Comparison of ENCODE assay signal across 8 cellular contexts in genomic region chr1:180155202-180155682, GRCh38. TPM values are rescaled to one million over a fixed set of nuclear protein-coding genes. Genes with fewer than 3 reads are reported as not detected.
DNase-seq lines count a peak whose midpoint lies in the region; ATAC-seq, FAIRE-seq and TF ChIP-seq lines count a peak whose summit lies in the region.

No MANE protein-coding gene starts in this region.

- H3K27ac Mint-ChIP-seq in T-helper 1 cell treated with Interleukin-12 subunit alpha and Interleukin-12 subunit beta and Interleukin-4 antibody, amounts not matched to agents 30 μg/mL and 1 μg/mL, for 36 hours = peak overlapping the region; percentile 89
- H3K27ac Mint-ChIP-seq in effector memory CD8-positive, alpha-beta T cell = peak overlapping the region; percentile 90 to 91

- H3K9ac ChIP-seq in BLaER1 (peak overlapping the region; percentile 84), mucosa of rectum (ENCODE audit: low read depth in 1 of 2, low read length in 2 of 2) (peak overlapping the region; percentile 78 to 89)

- peaks cover 6% of the 10 kb centered on the region for H3K27me3 Mint-ChIP-seq in T-helper 1 cell treated with Interleukin-12 subunit alpha and Interleukin-12 subunit beta and Interleukin-4 antibody, amounts not matched to agents 30 μg/mL and 1 μg/mL, for 36 hours (ENCODE audit: low read depth)
- no peaks in the 10 kb centered on the region for H3K27me3 Mint-ChIP-seq in effector memory CD8-positive, alpha-beta T cell

- ATAC-seq in effector memory CD8-positive, alpha-beta T cell (replicated peaks) = no peak

- H3K4me3 Mint-ChIP-seq in T-helper 1 cell treated with Interleukin-12 subunit alpha and Interleukin-12 subunit beta and Interleukin-4 antibody, amounts not matched to agents 30 μg/mL and 1 μg/mL, for 36 hours = peak overlapping the region; percentile 84
- H3K4me3 Mint-ChIP-seq in effector memory CD8-positive, alpha-beta T cell = peak overlapping the region; percentile 88 to 94

- no peaks in the 10 kb centered on the region for H3K36me3 Mint-ChIP-seq in T-helper 1 cell treated with Interleukin-12 subunit alpha and Interleukin-12 subunit beta and Interleukin-4 antibody, amounts not matched to agents 30 μg/mL and 1 μg/mL, for 36 hours (ENCODE audit: low read depth)
- peaks cover 20% of the 10 kb centered on the region for H3K36me3 Mint-ChIP-seq in effector memory CD8-positive, alpha-beta T cell (ENCODE audit: insufficient read depth)

- H3K9me3 ChIP-seq in BLaER1 = no peaks in the 10 kb centered on the region
- no peaks in the 10 kb centered on the region for H3K9me3 ChIP-seq in mucosa of rectum (ENCODE audit: control insufficient read depth in 2 of 2, low read length in 2 of 2)

- H3K27ac ChIP-seq in BLaER1 (peak overlapping the region; percentile 73), mucosa of rectum (ENCODE audit: low read depth in 2 of 2, low read length in 2 of 2) (peak overlapping the region; percentile 75 to 84), urinary bladder (ENCODE audit: low read depth) (peak overlapping the region; percentile 51)

- H3K36me3 ChIP-seq in BLaER1 = peaks cover 13% of the 10 kb centered on the region; the same call in 1 of the 2 replicates
- H3K36me3 ChIP-seq in mucosa of rectum (ENCODE audit: control insufficient read depth in 2 of 2, insufficient read depth in 2 of 2, low read length in 2 of 2) = no peaks in the 10 kb centered on the region
- no peaks in the 10 kb centered on the region for H3K36me3 ChIP-seq in urinary bladder (ENCODE audit: insufficient read depth)

- H3K4me3 ChIP-seq in BLaER1 (peak overlapping the region; percentile 83), mucosa of rectum (ENCODE audit: low read length in 2 of 2) (peak overlapping the region; percentile 83 to 86), urinary bladder (ENCODE audit: low read depth, low read length) (peak overlapping the region; percentile 86)

- TF ChIP-seq CTCF in D721Med (IDR thresholded peaks at IDR 0.05; ENCODE audit: insufficient read depth, missing control alignments) = no peak

- peaks cover 35% of the 10 kb centered on the region for H3K4me1 ChIP-seq in BLaER1
- H3K4me1 ChIP-seq in mucosa of rectum (ENCODE audit: control insufficient read depth in 2 of 2, insufficient read depth in 2 of 2, low read length in 2 of 2) = peaks cover 33 to 44% of the 10 kb centered on the region in 2 donors
- H3K4me1 ChIP-seq in urinary bladder (ENCODE audit: insufficient read depth) = no peaks in the 10 kb centered on the region

- FAIRE-seq in D721Med (lab: Jason Lieb, UNC) = no peak

- DNase-seq in HCEC 1CT (peak; percentile 15), ecto neural progenitor cell (ENCODE audit: low spot score) (no peak), D721Med (ENCODE audit: insufficient read length, low spot score) (no peak)
- peak in 1 of 3 experiments; percentile 12 for DNase-seq in effector memory CD8-positive, alpha-beta T cell

- H3K4me2 ChIP-seq in BLaER1 = peak overlapping the region; percentile 98

- H3K27me3 ChIP-seq in BLaER1 (no peaks in the 10 kb centered on the region), mucosa of rectum (ENCODE audit: control insufficient read depth in 2 of 2, insufficient read depth in 2 of 2, low read length in 2 of 2) (peaks cover 0 to 2% of the 10 kb centered on the region in 2 donors)

- peaks cover 44% of the 10 kb centered on the region for H4K20me1 ChIP-seq in BLaER1

- no peaks in the 10 kb centered on the region for H3K9me3 Mint-ChIP-seq in T-helper 1 cell treated with Interleukin-12 subunit alpha and Interleukin-12 subunit beta and Interleukin-4 antibody, amounts not matched to agents 30 μg/mL and 1 μg/mL, for 36 hours
- no peaks in the 10 kb centered on the region for H3K9me3 Mint-ChIP-seq in effector memory CD8-positive, alpha-beta T cell

- H3K4me1 Mint-ChIP-seq in T-helper 1 cell treated with Interleukin-12 subunit alpha and Interleukin-12 subunit beta and Interleukin-4 antibody, amounts not matched to agents 30 μg/mL and 1 μg/mL, for 36 hours (ENCODE audit: low read depth) = peaks cover 43% of the 10 kb centered on the region
- peaks cover 22 to 28% of the 10 kb centered on the region in 2 donors for H3K4me1 Mint-ChIP-seq in effector memory CD8-positive, alpha-beta T cell (ENCODE audit: low read depth in 2 of 2)

- WGBS in urinary bladder = under 1% methylated on average over 26 of the region's 26 CpGs

RNA-seq across cellular contexts. Expression of gene QSOX1, which starts 0.6 kb away (rescaled TPM):
- 137 TPM for total RNA-seq in urinary bladder
- 217 TPM for polyA plus RNA-seq in urinary bladder
